In the genomic region with DNA sequence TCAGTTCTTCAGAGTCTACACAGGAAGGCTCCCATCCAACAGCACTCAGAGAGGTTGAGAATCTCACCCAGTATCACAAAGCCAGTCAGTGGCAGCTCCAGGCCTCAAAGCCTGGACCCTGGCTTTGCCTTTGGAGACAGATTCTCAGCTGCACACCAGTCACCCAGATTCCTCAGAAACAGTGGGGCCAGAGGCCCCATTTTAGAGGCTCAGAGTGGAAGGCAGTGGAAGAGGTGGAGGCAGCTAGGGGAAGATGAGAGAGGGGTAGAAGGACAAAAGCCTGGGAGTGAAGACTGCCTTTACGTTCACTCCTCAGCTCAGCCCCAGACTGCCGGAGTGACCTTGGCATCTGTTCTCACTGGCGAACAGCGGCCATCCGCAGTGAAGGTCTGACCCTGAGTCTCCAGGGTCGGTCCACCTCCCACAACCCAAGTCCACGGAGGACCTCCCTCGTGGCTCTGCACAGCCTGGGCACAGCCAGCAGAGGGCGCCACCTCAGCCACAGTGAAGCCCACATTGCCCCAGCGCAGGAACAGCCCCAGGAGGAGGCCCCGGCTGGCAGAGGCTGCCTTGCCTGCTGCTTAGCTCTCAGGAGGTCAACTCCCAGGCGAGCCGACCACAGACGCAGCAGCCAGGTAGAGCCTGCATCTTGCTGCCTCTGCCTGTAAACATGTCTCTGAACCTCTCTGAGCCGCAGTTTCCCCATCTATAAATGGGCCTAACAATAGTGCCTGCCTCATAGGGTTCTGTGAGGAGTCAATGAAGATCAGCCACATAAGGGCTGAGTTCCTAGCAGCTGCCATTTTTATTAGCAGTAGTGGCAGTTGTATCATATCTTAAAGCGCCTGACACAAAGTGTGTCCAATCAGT, we compare ENCODE assay signal across 9 cellular contexts. TPM values are rescaled to one million over a fixed set of nuclear protein-coding genes. Genes with fewer than 3 reads are reported as not detected.
DNase-seq lines count a peak whose midpoint lies in the region; ATAC-seq and TF ChIP-seq lines count a peak whose summit lies in the region.
"Had no signal": no experiment of that assay in that cellular context is flagged by ENCODE, and none has a peak within 500 bp of the region (broad histone marks: within the 10 kb centered on the region; RNA-seq: fewer than 3 reads in every experiment).

No MANE protein-coding gene starts in this region.

- ATAC-seq in GM21529 (IDR thresholded peaks at IDR 0.05; ENCODE audit: unreplicated experiment) (no peak), GM21526 (IDR thresholded peaks at IDR 0.05; ENCODE audit: low FRiP score, unreplicated experiment) (no peak)

- no peaks in the 10 kb centered on the region for H3K9me2 ChIP-seq in OCI-LY1 (ENCODE audit: low read depth, low read length)

- no peaks in the 10 kb centered on the region for H3K36me3 Mint-ChIP-seq in progenitor cell of endocrine pancreas (ENCODE audit: insufficient read depth)

- TF ChIP-seq CTCF in BE2C (IDR thresholded peaks at IDR 0.05; ENCODE audit: low read depth, low read length): peak; percentile 76
- TF ChIP-seq CTCF in OCI-LY1 (IDR thresholded peaks at IDR 0.05; ENCODE audit: low read length): peak; percentile 96
- TF ChIP-seq CTCF in progenitor cell of endocrine pancreas (IDR thresholded peaks at IDR 0.05; ENCODE audit: unreplicated experiment): peak; percentile 70

- H3K9me3 ChIP-seq in BE2C: no peaks in the 10 kb centered on the region
- H3K9me3 ChIP-seq in OCI-LY1 (ENCODE audit: low read length): no peaks in the 10 kb centered on the region

- no peaks in the 10 kb centered on the region for H4K20me1 ChIP-seq in OCI-LY1 (ENCODE audit: insufficient read depth, low read length)

- DNase-seq in BE2C (peak; percentile 59), GM19240 (ENCODE audit: insufficient read length, low spot score) (peak; percentile 79), activated gamma-delta T cell (lab: John Stamatoyannopoulos, UW) (peak; percentile 29), head of caudate nucleus (peak in 38 of 42 donors; percentile 44 to 88 (median 72)), progenitor cell of endocrine pancreas (ENCODE audit: low spot score, unreplicated experiment) (no peak)

- no peaks in the 10 kb centered on the region for H3K9me3 Mint-ChIP-seq in progenitor cell of endocrine pancreas (ENCODE audit: low read depth)

- no peak overlapping the region for H3K4me3 ChIP-seq in BE2C (ENCODE audit: low read depth, low read length)
- no peak overlapping the region for H3K4me3 ChIP-seq in OCI-LY1 (ENCODE audit: low read depth, low read length, poor library complexity, severe bottlenecking)

- H2AFZ ChIP-seq in OCI-LY1 (ENCODE audit: low read length): no peak overlapping the region

- H3K36me3 ChIP-seq in BE2C (no peaks in the 10 kb centered on the region), OCI-LY1 (ENCODE audit: insufficient read depth, low read length) (no peaks in the 10 kb centered on the region)

- H3K27ac ChIP-seq in OCI-LY1 (ENCODE audit: low read depth, low read length, poor library complexity, severe bottlenecking): no peak overlapping the region

- no peaks in the 10 kb centered on the region for H3K79me2 ChIP-seq in OCI-LY1 (ENCODE audit: insufficient read depth, low read length)

- no peaks in the 10 kb centered on the region for H3K27me3 ChIP-seq in BE2C
- H3K27me3 ChIP-seq in OCI-LY1 (ENCODE audit: insufficient read depth, low read length): no peaks in the 10 kb centered on the region; the same call in 1 of the 2 replicates

- no peaks in the 10 kb centered on the region for H3F3A ChIP-seq in OCI-LY1 (ENCODE audit: insufficient read depth, low read length)

- no peak overlapping the region for H3K4me2 ChIP-seq in OCI-LY1 (ENCODE audit: low read length)

- peaks cover 1% of the 10 kb centered on the region for H3K4me1 Mint-ChIP-seq in progenitor cell of endocrine pancreas (ENCODE audit: low read depth)

- no peak overlapping the region for H3K4me3 Mint-ChIP-seq in progenitor cell of endocrine pancreas (ENCODE audit: low read depth)

- intact Hi-C loops in head of caudate nucleus (cut with DNase I): no loop called here

- H3K9ac ChIP-seq in OCI-LY1 (ENCODE audit: low read length): no peak overlapping the region

- no peaks in the 10 kb centered on the region for H3K4me1 ChIP-seq in BE2C
- peaks cover 7% of the 10 kb centered on the region for H3K4me1 ChIP-seq in OCI-LY1 (ENCODE audit: insufficient read depth, low read length, severe bottlenecking)

- no peak overlapping the region for H3K27ac Mint-ChIP-seq in progenitor cell of endocrine pancreas

- peaks cover 44% of the 10 kb centered on the region for H3K27me3 Mint-ChIP-seq in progenitor cell of endocrine pancreas

RNA-seq across cellular contexts. Expression of a gene that starts 5.9 kb away (rescaled TPM):
- 26.4 TPM for polyA plus RNA-seq in BE2C (2012; ENCODE audit: insufficient read depth, insufficient read length, low read depth)
- 6.3 and 7.8 TPM in 2 replicates for total RNA-seq in progenitor cell of endocrine pancreas

RNA-seq across cellular contexts. Expression of a gene that starts 9.7 kb away (rescaled TPM):
- 0.57 TPM for polyA plus RNA-seq in BE2C (2012; ENCODE audit: insufficient read depth, insufficient read length, low read depth)
- total RNA-seq in progenitor cell of endocrine pancreas: 0.96 and 1.1 TPM in 2 replicates
- total RNA-seq: HT1080 had no signal

RNA-seq across cellular contexts. Expression of a gene that starts 24.6 kb away (rescaled TPM):
- not detected for polyA plus RNA-seq in BE2C (2012; ENCODE audit: insufficient read depth, insufficient read length, low read depth)
- total RNA-seq in progenitor cell of endocrine pancreas: 23.2 and 27.0 TPM in 2 replicates

RNA-seq across cellular contexts. Expression of a gene that starts 59.1 kb away (rescaled TPM):
- 18.9 TPM for polyA plus RNA-seq in BE2C (2012; ENCODE audit: insufficient read depth, insufficient read length, low read depth)
- total RNA-seq in progenitor cell of endocrine pancreas: 62.6 and 66.1 TPM in 2 replicates

RNA-seq across cellular contexts. Expression of a gene that starts 59.4 kb away (rescaled TPM):
- 252 TPM for polyA plus RNA-seq in BE2C (2012; ENCODE audit: insufficient read depth, insufficient read length, low read depth)
- 101 and 110 TPM in 2 replicates for total RNA-seq in progenitor cell of endocrine pancreas
